Comparison of ENCODE assay signal across 13 cellular contexts in the genomic region with DNA sequence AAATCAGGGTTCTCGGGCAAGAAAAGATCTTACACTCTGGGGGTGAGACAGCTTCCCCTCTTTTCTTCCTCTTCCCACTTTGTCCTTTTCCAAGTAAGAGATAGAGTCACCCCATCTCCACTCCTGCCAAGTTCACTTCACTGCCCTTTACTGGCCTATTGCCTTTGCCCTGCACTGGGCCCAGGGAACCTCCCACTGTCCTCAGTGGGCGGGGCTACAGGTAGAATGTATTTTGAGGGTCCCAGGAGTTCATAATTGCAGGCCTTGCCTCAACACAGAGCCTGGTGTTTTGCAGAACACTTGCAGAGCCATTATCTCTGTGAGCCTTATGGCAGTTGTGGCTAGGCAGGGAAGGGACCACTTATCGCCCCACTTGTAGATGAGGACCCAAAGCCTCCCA. TPM values are rescaled to one million over a fixed set of nuclear protein-coding genes. Genes with fewer than 3 reads are reported as not detected.
DNase-seq lines count a peak whose midpoint lies in the region; ATAC-seq and TF ChIP-seq lines count a peak whose summit lies in the region.
"Had no signal": no experiment of that assay in that cellular context is flagged by ENCODE, and none has a peak within 500 bp of the region (broad histone marks: within the 10 kb centered on the region; RNA-seq: fewer than 3 reads in every experiment).

No MANE protein-coding gene starts in this region.

- H3K4me2 ChIP-seq in IMR-90 (ENCODE audit: low read depth, low read length) = no peak overlapping the region; the same call in 1 of the 2 replicates

- 0 out of 2 replicates have a peak overlapping the region, but pooled peaks have one; percentile 65 for H3K23ac ChIP-seq in IMR-90 (ENCODE audit: low read depth, low read length)

- H3K18ac ChIP-seq in IMR-90 (ENCODE audit: low read depth, low read length) = no peak overlapping the region

- no peak for ATAC-seq in CD4-positive, CD25-positive, alpha-beta regulatory T cell (ENCODE audit: low read depth in 2 of 2)
- ATAC-seq in IMR-90 (ENCODE audit: low read depth) (no peak), HG02759 (IDR thresholded peaks at IDR 0.05; ENCODE audit: unreplicated experiment) (no peak), GM19395 (IDR thresholded peaks at IDR 0.05; ENCODE audit: unreplicated experiment) (no peak)
- no peak for ATAC-seq in activated CD4-positive, CD25-positive, alpha-beta regulatory T cell treated with anti-CD3 and anti-CD28 coated beads, Interleukin-2, amount 50 U/mL, for 24 hours
- ATAC-seq: Panc1 had no signal

- no peak overlapping the region for H3K9ac ChIP-seq in IMR-90 (ENCODE audit: low read depth, low read length)

- peaks cover 25% of the 10 kb centered on the region for H3K9me1 ChIP-seq in IMR-90 (ENCODE audit: insufficient read depth, low read length)

- intact Hi-C loops in IMR-90 (cut with micrococcal nuclease) = loop anchor here (10.0 kb wide), 1 partner anchor 338 kb away; the partner anchor contains the start of gene PSRC1
- intact Hi-C loops in ascending aorta (cut with DNase I) = no loop called here

- H3K4me1 Mint-ChIP-seq in CD4-positive, CD25-positive, alpha-beta regulatory T cell = peaks cover 7 to 62% (median 35%) of the 10 kb centered on the region in 4 donors
- H3K4me1 Mint-ChIP-seq in nephron progenitor cell = peaks cover 73% of the 10 kb centered on the region

- H3K56ac ChIP-seq in IMR-90 (ENCODE audit: extremely low read depth, insufficient read depth, low read length) = no peak overlapping the region

- H3K36me3 ChIP-seq in CD4-positive, CD25-positive, alpha-beta regulatory T cell (ENCODE audit: control insufficient read depth, insufficient read depth, low read length) = peaks cover 12% of the 10 kb centered on the region
- H3K36me3 ChIP-seq in IMR-90 (ENCODE audit: control insufficient read depth, insufficient read depth, low read length) (peaks cover 21% of the 10 kb centered on the region), ascending aorta (peaks cover 15 to 20% of the 10 kb centered on the region in 2 donors), WERI-Rb-1 (peaks cover 40% of the 10 kb centered on the region)

- H3K36me3 Mint-ChIP-seq in CD4-positive, CD25-positive, alpha-beta regulatory T cell = peaks cover 10% of the 10 kb centered on the region
- peaks cover 11% of the 10 kb centered on the region for H3K36me3 Mint-ChIP-seq in nephron progenitor cell (ENCODE audit: low read depth)

- peaks cover 23 to 83% of the 10 kb centered on the region in 2 experiments; a peak in 3 of 4 replicates for H3K79me1 ChIP-seq in IMR-90 (ENCODE audit: low read depth in 1 of 2, low read length in 2 of 2)

- H2BK15ac ChIP-seq in IMR-90 (ENCODE audit: low read depth, low read length) = no peak overlapping the region

- no TSS peak for BruUV-seq in IMR-90 (replicated peaks; lab: Mats Ljungman, UMichigan)

- peaks cover 54% of the 10 kb centered on the region for H3K4me1 ChIP-seq in CD4-positive, CD25-positive, alpha-beta regulatory T cell (ENCODE audit: control insufficient read depth, insufficient read depth, low read length, poor library complexity, severe bottlenecking)
- peaks cover 37% of the 10 kb centered on the region for H3K4me1 ChIP-seq in IMR-90 (ENCODE audit: control insufficient read depth, insufficient read depth, low read length)
- peaks cover 15 to 34% of the 10 kb centered on the region in 2 donors for H3K4me1 ChIP-seq in ascending aorta

- H4K91ac ChIP-seq in IMR-90 (ENCODE audit: insufficient read depth, low read depth, low read length) = no peak overlapping the region

- peak overlapping the region; percentile 28 for H3K27ac ChIP-seq in CD4-positive, CD25-positive, alpha-beta regulatory T cell (ENCODE audit: insufficient read depth, low read length, poor library complexity, severe bottlenecking)
- H3K27ac ChIP-seq in IMR-90 (ENCODE audit: insufficient read depth, low read length) = no peak overlapping the region
- peak overlapping the region; percentile 43 to 46 for H3K27ac ChIP-seq in ascending aorta
- H3K27ac ChIP-seq in WERI-Rb-1 = no peak overlapping the region

- no peak overlapping the region for H2BK120ac ChIP-seq in IMR-90 (ENCODE audit: low read depth, low read length)

- no peak overlapping the region for H3K4ac ChIP-seq in IMR-90 (ENCODE audit: low read depth, low read length)

- H3K4me3 ChIP-seq in CD4-positive, CD25-positive, alpha-beta regulatory T cell (ENCODE audit: low read depth, low read length) = no peak overlapping the region
- H3K4me3 ChIP-seq in IMR-90 (ENCODE audit: insufficient read depth, low read depth, low read length) = no peak overlapping the region
- peak overlapping the region in 1 of 2 donors; percentile 42 for H3K4me3 ChIP-seq in ascending aorta
- no peak overlapping the region for H3K4me3 ChIP-seq in WERI-Rb-1 (ENCODE audit: low read depth, low read length)

- peak overlapping the region; percentile 80 for H2AK9ac ChIP-seq in IMR-90 (replicated peaks; ENCODE audit: low read depth, low read length, poor library complexity)

- H4K5ac ChIP-seq in IMR-90 (ENCODE audit: low read depth, low read length) = no peak overlapping the region

- no peak overlapping the region for H4K8ac ChIP-seq in IMR-90 (ENCODE audit: low read depth in 2 of 2, low read length in 2 of 2)

- WGBS in IMR-90 (ENCODE audit: extremely low coverage in 2 of 2, insufficient read length in 1 of 2), 2 experiments = no CpG with 5 or more reads among the region's 3 CpGs

- peak overlapping the region; percentile 18 to 99 (median 97) for H3K4me3 Mint-ChIP-seq in CD4-positive, CD25-positive, alpha-beta regulatory T cell
- H3K4me3 Mint-ChIP-seq in nephron progenitor cell = peak overlapping the region; percentile 64

- in situ Hi-C loops in IMR-90 (cut with MboI; ENCODE audit: low sequenced_read_pairs) = loop anchor here (5.0 kb wide), 1 partner anchor 76 kb away; the partner anchor contains the start of gene GNAI3

- CTCF ChIA-PET in IMR-90 (lab: Yijun Ruan, JAX) = no interaction called here

- no peak overlapping the region for H2AFZ ChIP-seq in IMR-90 (replicated peaks; ENCODE audit: low read length, poor library complexity)

- TF ChIP-seq CTCF in IMR-90 (conservative IDR thresholded peaks at IDR 0.05; ENCODE audit: low read depth, low read length) = no peak
- TF ChIP-seq CTCF in ascending aorta (IDR thresholded peaks at IDR 0.05) = no peak
- TF ChIP-seq CTCF in nephron progenitor cell (IDR thresholded peaks at IDR 0.05) = no peak
- TF ChIP-seq CTCF in WERI-Rb-1 (IDR thresholded peaks at IDR 0.05; ENCODE audit: low read depth, low read length) = no peak

- POLR2A ChIA-PET in IMR-90 (lab: Charles Lee; ENCODE audit: unreplicated experiment) = no interaction called here

- H4K20me1 ChIP-seq in IMR-90 (ENCODE audit: insufficient read depth, low read length) = peaks cover 57% of the 10 kb centered on the region

- no peaks in the 10 kb centered on the region for H3K9me3 ChIP-seq in CD4-positive, CD25-positive, alpha-beta regulatory T cell (ENCODE audit: control insufficient read depth in 2 of 2, low read length in 2 of 2)
- H3K9me3 ChIP-seq in IMR-90 (ENCODE audit: control insufficient read depth, insufficient read depth, low read length) = no peaks in the 10 kb centered on the region
- H3K9me3 ChIP-seq in ascending aorta = no peaks in the 10 kb centered on the region
- no peaks in the 10 kb centered on the region for H3K9me3 ChIP-seq in WERI-Rb-1 (ENCODE audit: severe bottlenecking)

- H2BK20ac ChIP-seq in IMR-90 (ENCODE audit: low read depth, low read length) = no peak overlapping the region

- no peak overlapping the region for H3K14ac ChIP-seq in IMR-90 (replicated peaks; ENCODE audit: low read depth, low read length)

- H2BK5ac ChIP-seq in IMR-90 (ENCODE audit: low read depth, low read length, poor library complexity, severe bottlenecking) = no peak overlapping the region

- no peak for TF ChIP-seq POLR2A in IMR-90 (IDR thresholded peaks at IDR 0.05; ENCODE audit: low read depth, low read length)

- dilution Hi-C loops in IMR-90 (cut with HindIII; ENCODE audit: low sequenced_read_pairs, unreplicated experiment) = no loop called here

- H3K9me3 Mint-ChIP-seq in CD4-positive, CD25-positive, alpha-beta regulatory T cell = no peaks in the 10 kb centered on the region
- H3K9me3 Mint-ChIP-seq in nephron progenitor cell = no peaks in the 10 kb centered on the region

- peaks cover 4% of the 10 kb centered on the region for H3K27me3 Mint-ChIP-seq in CD4-positive, CD25-positive, alpha-beta regulatory T cell
- peaks cover 2% of the 10 kb centered on the region for H3K27me3 Mint-ChIP-seq in nephron progenitor cell (ENCODE audit: low read depth, poor library complexity)

- H2AK5ac ChIP-seq in IMR-90 (ENCODE audit: low read depth, low read length) = no peak overlapping the region

- no peak for DNase-seq in CD4-positive, CD25-positive, alpha-beta regulatory T cell
- DNase-seq in IMR-90 (no peak), ascending aorta (ENCODE audit: low spot score in 2 of 2) (no peak), nephron progenitor cell (no peak), WERI-Rb-1 (no peak)
- DNase-seq: activated CD4-positive, CD25-positive, alpha-beta regulatory T cell treated with anti-CD3 and anti-CD28 coated beads, Interleukin-2, amount 50 U/mL, for 72 hours; NCI-H1930; occipital lobe had no signal

- H3K27me3 ChIP-seq in CD4-positive, CD25-positive, alpha-beta regulatory T cell (ENCODE audit: control insufficient read depth, insufficient read depth, low read length) = no peaks in the 10 kb centered on the region
- H3K27me3 ChIP-seq in IMR-90 (ENCODE audit: control insufficient read depth, insufficient read depth, low read length) (no peaks in the 10 kb centered on the region), ascending aorta (no peaks in the 10 kb centered on the region), WERI-Rb-1 (ENCODE audit: insufficient read depth, low read depth, severe bottlenecking) (no peaks in the 10 kb centered on the region)

- no peak for TF ChIP-seq RAD21 in IMR-90 (IDR thresholded peaks at IDR 0.05; ENCODE audit: low read length)

- peak overlapping the region; percentile 80 to 96 (median 85) for H3K27ac Mint-ChIP-seq in CD4-positive, CD25-positive, alpha-beta regulatory T cell
- H3K27ac Mint-ChIP-seq in nephron progenitor cell = peak overlapping the region; percentile 59

RNA-seq across cellular contexts. Expression of gene AMPD2, which starts 3.3 kb away (rescaled TPM):
- 203 TPM for total RNA-seq in CD4-positive, CD25-positive, alpha-beta regulatory T cell
- 10 to 100 TPM; 23.3 to 30.9 (median 26.7) TPM for polyA plus RNA-seq in CD4-positive, CD25-positive, alpha-beta regulatory T cell
- total RNA-seq in IMR-90 (2012; rRNA removed) (50.3 and 61.5 TPM in 2 replicates), ascending aorta (74.2 TPM)
- 103 and 116 TPM in 2 replicates for polyA plus RNA-seq in IMR-90 (2012; rRNA removed)
- 64.5 and 81.2 TPM in 2 replicates for polyA plus RNA-seq in IMR-90 (2012; cell fraction: cytosol; rRNA removed)
- polyA plus RNA-seq in IMR-90 (2012; cell fraction: nucleus; rRNA removed; ENCODE audit: low replicate concordance) = 569 and 1,268 TPM in 2 replicates

RNA-seq across cellular contexts. Expression of gene GNAT2, which starts 3.5 kb away (rescaled TPM):
- not detected for total RNA-seq in CD4-positive, CD25-positive, alpha-beta regulatory T cell
- polyA plus RNA-seq in CD4-positive, CD25-positive, alpha-beta regulatory T cell = under 1 TPM in 1 of 4 donors, not detected in 3; 0.40 TPM
- total RNA-seq in IMR-90 (2012; rRNA removed) = 0.28 and 0.36 TPM in 2 replicates
- 0.17 and 0.26 TPM in 2 replicates for polyA plus RNA-seq in IMR-90 (2012; rRNA removed)
- 0.07 TPM in 1 of 2 replicates, not detected in the other for polyA plus RNA-seq in IMR-90 (2012; cell fraction: cytosol; rRNA removed)
- 0.10 TPM in 1 of 2 replicates, not detected in the other for polyA plus RNA-seq in IMR-90 (2012; cell fraction: nucleus; rRNA removed; ENCODE audit: low replicate concordance)
- not detected for total RNA-seq in ascending aorta
- total RNA-seq: occipital lobe had no signal
- polyA plus RNA-seq: esophagus had no signal

RNA-seq across cellular contexts. Expression of gene GSTM4, which starts 33.0 kb away (rescaled TPM):
- total RNA-seq in CD4-positive, CD25-positive, alpha-beta regulatory T cell = 14.4 TPM
- polyA plus RNA-seq in CD4-positive, CD25-positive, alpha-beta regulatory T cell = 10 to 100 TPM in 3 of 4 donors, 1 to 10 TPM in 1; 2.2 to 31.4 (median 17.6) TPM
- 6.4 and 10.4 TPM in 2 replicates for total RNA-seq in IMR-90 (2012; rRNA removed)
- polyA plus RNA-seq in IMR-90 (2012; rRNA removed) = 37.8 and 42.2 TPM in 2 replicates
- polyA plus RNA-seq in IMR-90 (2012; cell fraction: cytosol; rRNA removed) = 29.1 and 38.2 TPM in 2 replicates
- 28.6 and 35.6 TPM in 2 replicates for polyA plus RNA-seq in IMR-90 (2012; cell fraction: nucleus; rRNA removed; ENCODE audit: low replicate concordance)
- total RNA-seq in ascending aorta = 27.8 TPM

RNA-seq across cellular contexts. Expression of gene GSTM2, which starts 45.0 kb away (rescaled TPM):
- total RNA-seq in CD4-positive, CD25-positive, alpha-beta regulatory T cell = 36.2 TPM
- 10 to 100 TPM in 2 of 4 donors, 1 to 10 TPM in 2; 8.0 to 11.9 (median 10.4) TPM for polyA plus RNA-seq in CD4-positive, CD25-positive, alpha-beta regulatory T cell
- total RNA-seq in IMR-90 (2012; rRNA removed) (6.9 and 10.2 TPM in 2 replicates), ascending aorta (20.3 TPM)
- polyA plus RNA-seq in IMR-90 (2012; rRNA removed) = 85.5 and 93.9 TPM in 2 replicates
- polyA plus RNA-seq in IMR-90 (2012; cell fraction: cytosol; rRNA removed) = 35.3 and 55.1 TPM in 2 replicates
- 360 and 610 TPM in 2 replicates for polyA plus RNA-seq in IMR-90 (2012; cell fraction: nucleus; rRNA removed; ENCODE audit: low replicate concordance)

Comparison
In these comparisons a context has a peak if more than half of its experiments do, and no peak if none do; other contexts are left out.
1. H3K27ac ChIP-seq: peak in CD4-positive, CD25-positive, alpha-beta regulatory T cell (single experiment) and ascending aorta (2 of 2); none in IMR-90 (single experiment) and WERI-Rb-1 (single experiment).